In genomic region chrX:69095260-69095659, GRCh38 we compare ENCODE assay signal across 1 cellular context.
TF ChIP-seq lines count a peak whose summit lies in the region.

No MANE protein-coding gene starts in this region.

TF ChIP-seq in SK-N-SH, 30 proteins besides CTCF, POLR2A, EP300 and RAD21 (continued from another document):
- no peak for TF ChIP-seq REST (IDR thresholded peaks at IDR 0.05; ENCODE audit: low read depth, low read length)
